In genomic region chr5:66410056-66410455, GRCh38 we compare ENCODE assay signal across 1 cellular context.
TF ChIP-seq lines count a peak whose summit lies in the region.

No MANE protein-coding gene starts in this region.

TF ChIP-seq in SK-N-SH treated with all-trans-retinoic acid at 6 μM for 48 hours, 23 proteins besides CTCF, POLR2A, EP300 and RAD21 (continued from another document):
- TF ChIP-seq ARNTL (CRISPR knock-in tag; IDR thresholded peaks at IDR 0.05; ENCODE audit: borderline replicate concordance, low read depth) (no peak), ZFP30 (CRISPR knock-in tag; IDR thresholded peaks at IDR 0.05) (no peak), CSDC2 (CRISPR knock-in tag; IDR thresholded peaks at IDR 0.05) (no peak), POU6F1 (CRISPR knock-in tag; IDR thresholded peaks at IDR 0.05; ENCODE audit: borderline replicate concordance, low read depth) (no peak), OSR1 (CRISPR knock-in tag; IDR thresholded peaks at IDR 0.05) (no peak), RARB (CRISPR knock-in tag; IDR thresholded peaks at IDR 0.05) (no peak), ISL1 (CRISPR knock-in tag; IDR thresholded peaks at IDR 0.05) (no peak), ESRRG (CRISPR knock-in tag; IDR thresholded peaks at IDR 0.05) (no peak), TCF4 (CRISPR knock-in tag; IDR thresholded peaks at IDR 0.05; ENCODE audit: borderline replicate concordance) (no peak)
